Comparison of ENCODE assay signal across 21 cellular contexts in genomic region chr1:41033272-41033671, GRCh38. TPM values are rescaled to one million over a fixed set of nuclear protein-coding genes. Genes with fewer than 3 reads are reported as not detected.
A peak's percentile ranks its signal among the peaks of the same experiment; 100 is the strongest.
DNase-seq lines count a peak whose midpoint lies in the region; ATAC-seq, FAIRE-seq and TF ChIP-seq lines count a peak whose summit lies in the region.
"Had no signal": no experiment of that assay in that cellular context is flagged by ENCODE, and none has a peak within 500 bp of the region (broad histone marks: within the 10 kb centered on the region; RNA-seq: fewer than 3 reads in every experiment).

No MANE protein-coding gene starts in this region.

- H3K79me2 ChIP-seq in endothelial cell of umbilical vein (ENCODE audit: control insufficient read depth, insufficient read depth, low read length): no peaks in the 10 kb centered on the region

- no peak for DNase-seq in activated naive CD8-positive, alpha-beta T cell treated with anti-CD3 and anti-CD28 coated beads, Interleukin-2, amount 10 ng/mL, durations not matched to agents 7 days and 5 days
- no peak for DNase-seq in activated naive CD8-positive, alpha-beta T cell treated with anti-CD3 and anti-CD28 coated beads, Interleukin-2, amount 50 U/mL, for 24 hours
- no peak for DNase-seq in endothelial cell of umbilical vein (ENCODE audit: low read depth, low spot score)
- DNase-seq in naive thymus-derived CD8-positive, alpha-beta T cell: no peak
- no peak for DNase-seq in osteocyte (ENCODE audit: extremely low spot score, unreplicated experiment)
- DNase-seq: ACHN; BE2C; C1 segment of cervical spinal cord; CD4-positive, CD25-positive, alpha-beta regulatory T cell; CD8-positive, alpha-beta memory T cell; COR-L47; DMS 273 treated with DMSO at 0.1 percent for 48 hours; DMS53; DND-41; EL; H9 had no signal

- no peak for TF ChIP-seq POLR2A in endothelial cell of umbilical vein (IDR thresholded peaks at IDR 0.05; ENCODE audit: low read depth, low read length)

- no peaks in the 10 kb centered on the region for H3K27me3 ChIP-seq in endothelial cell of umbilical vein (ENCODE audit: control insufficient read depth in 2 of 2, insufficient read depth in 2 of 2, low read length in 2 of 2)
- H3K27me3 ChIP-seq: BE2C had no signal

- no peaks in the 10 kb centered on the region for H3K9me3 ChIP-seq in endothelial cell of umbilical vein (replicated peaks; ENCODE audit: control insufficient read depth, insufficient read depth, low read length)
- H3K9me3 ChIP-seq: BE2C had no signal

- H3K4me2 ChIP-seq in endothelial cell of umbilical vein (ENCODE audit: insufficient read depth, low read length): no peak overlapping the region

- H3K36me3 Mint-ChIP-seq in activated naive CD8-positive, alpha-beta T cell treated with anti-CD3 and anti-CD28 coated beads, Interleukin-2, amount 10 ng/mL, durations not matched to agents 7 days and 5 days: peaks cover 23% of the 10 kb centered on the region
- H3K36me3 Mint-ChIP-seq in activated naive CD8-positive, alpha-beta T cell treated with anti-CD3 and anti-CD28 coated beads, Interleukin-2, amount 50 U/mL, for 24 hours (ENCODE audit: low read depth): peaks cover 32% of the 10 kb centered on the region
- H3K36me3 Mint-ChIP-seq in activated T-helper 17 cell treated with anti-CD3 and anti-CD28 coated beads, Interleukin-2, amount 50 U/mL, for 72 hours (ENCODE audit: low read depth): peaks cover 35% of the 10 kb centered on the region
- H3K36me3 Mint-ChIP-seq in naive thymus-derived CD8-positive, alpha-beta T cell: peaks cover 5 to 44% (median 26%) of the 10 kb centered on the region in 3 donors
- peaks cover 36% of the 10 kb centered on the region for H3K36me3 Mint-ChIP-seq in osteocyte (ENCODE audit: unreplicated experiment)

- no peaks in the 10 kb centered on the region for H3K27me3 Mint-ChIP-seq in activated naive CD8-positive, alpha-beta T cell treated with anti-CD3 and anti-CD28 coated beads, Interleukin-2, amount 10 ng/mL, durations not matched to agents 7 days and 5 days
- no peaks in the 10 kb centered on the region for H3K27me3 Mint-ChIP-seq in activated naive CD8-positive, alpha-beta T cell treated with anti-CD3 and anti-CD28 coated beads, Interleukin-2, amount 50 U/mL, for 24 hours
- no peaks in the 10 kb centered on the region for H3K27me3 Mint-ChIP-seq in activated T-helper 17 cell treated with anti-CD3 and anti-CD28 coated beads, Interleukin-2, amount 50 U/mL, for 72 hours
- no peaks in the 10 kb centered on the region for H3K27me3 Mint-ChIP-seq in naive thymus-derived CD8-positive, alpha-beta T cell
- no peaks in the 10 kb centered on the region for H3K27me3 Mint-ChIP-seq in osteocyte (ENCODE audit: unreplicated experiment)
- H3K27me3 Mint-ChIP-seq: CD4-positive, CD25-positive, alpha-beta regulatory T cell; CD8-positive, alpha-beta memory T cell had no signal

- peak overlapping the region; percentile 6 for H3K27ac Mint-ChIP-seq in activated naive CD8-positive, alpha-beta T cell treated with anti-CD3 and anti-CD28 coated beads, Interleukin-2, amount 10 ng/mL, durations not matched to agents 7 days and 5 days
- no peak overlapping the region for H3K27ac Mint-ChIP-seq in activated naive CD8-positive, alpha-beta T cell treated with anti-CD3 and anti-CD28 coated beads, Interleukin-2, amount 50 U/mL, for 24 hours
- peak overlapping the region; percentile 42 for H3K27ac Mint-ChIP-seq in activated T-helper 17 cell treated with anti-CD3 and anti-CD28 coated beads, Interleukin-2, amount 50 U/mL, for 72 hours
- peak overlapping the region in 1 of 10 donors; percentile 68 for H3K27ac Mint-ChIP-seq in naive thymus-derived CD8-positive, alpha-beta T cell
- H3K27ac Mint-ChIP-seq in osteocyte (ENCODE audit: unreplicated experiment): no peak overlapping the region
- H3K27ac Mint-ChIP-seq: H9 had no signal

- CTCF ChIA-PET in endothelial cell of umbilical vein (lab: Charles Lee): no interaction called here

- peaks cover 0 to 10% of the 10 kb centered on the region in 2 experiments for H3K36me3 ChIP-seq in endothelial cell of umbilical vein (ENCODE audit: control insufficient read depth in 2 of 2, extremely low read depth in 1 of 2, insufficient read depth in 2 of 2, low read length in 2 of 2)

- no peak overlapping the region for H3K4me3 ChIP-seq in endothelial cell of umbilical vein (replicated peaks in 1 of 3; ENCODE audit: insufficient read depth in 1 of 3, low read depth in 1 of 3, low read length in 3 of 3)
- H3K4me3 ChIP-seq: GM12878 had no signal

- POLR2A ChIA-PET in activated naive CD8-positive, alpha-beta T cell treated with anti-CD3 and anti-CD28 coated beads, Interleukin-2, amount 10 ng/mL, durations not matched to agents 7 days and 5 days (lab: Charles Lee): no interaction called here
- POLR2A ChIA-PET in endothelial cell of umbilical vein (lab: Charles Lee): no interaction called here
- POLR2A ChIA-PET in naive thymus-derived CD8-positive, alpha-beta T cell (lab: Charles Lee): no interaction called here

- peaks cover 1% of the 10 kb centered on the region for H3K9me3 Mint-ChIP-seq in activated naive CD8-positive, alpha-beta T cell treated with anti-CD3 and anti-CD28 coated beads, Interleukin-2, amount 10 ng/mL, durations not matched to agents 7 days and 5 days
- peaks cover 4% of the 10 kb centered on the region for H3K9me3 Mint-ChIP-seq in activated naive CD8-positive, alpha-beta T cell treated with anti-CD3 and anti-CD28 coated beads, Interleukin-2, amount 50 U/mL, for 24 hours
- no peaks in the 10 kb centered on the region for H3K9me3 Mint-ChIP-seq in activated T-helper 17 cell treated with anti-CD3 and anti-CD28 coated beads, Interleukin-2, amount 50 U/mL, for 72 hours
- H3K9me3 Mint-ChIP-seq in naive thymus-derived CD8-positive, alpha-beta T cell: no peaks in the 10 kb centered on the region
- no peaks in the 10 kb centered on the region for H3K9me3 Mint-ChIP-seq in osteocyte (ENCODE audit: unreplicated experiment)
- H3K9me3 Mint-ChIP-seq: CD8-positive, alpha-beta memory T cell; H9 had no signal

- H3K4me1 ChIP-seq in endothelial cell of umbilical vein (ENCODE audit: control insufficient read depth, extremely low read depth, insufficient read depth, low read length): peaks cover 14% of the 10 kb centered on the region
- H3K4me1 ChIP-seq: BE2C had no signal

- no peak overlapping the region for H3K9ac ChIP-seq in endothelial cell of umbilical vein (replicated peaks; ENCODE audit: extremely low read depth, insufficient read depth, low read length)

- no peak overlapping the region for H3K4me3 Mint-ChIP-seq in activated naive CD8-positive, alpha-beta T cell treated with anti-CD3 and anti-CD28 coated beads, Interleukin-2, amount 10 ng/mL, durations not matched to agents 7 days and 5 days
- H3K4me3 Mint-ChIP-seq in activated naive CD8-positive, alpha-beta T cell treated with anti-CD3 and anti-CD28 coated beads, Interleukin-2, amount 50 U/mL, for 24 hours: no peak overlapping the region
- H3K4me3 Mint-ChIP-seq in activated T-helper 17 cell treated with anti-CD3 and anti-CD28 coated beads, Interleukin-2, amount 50 U/mL, for 72 hours: no peak overlapping the region
- no peak overlapping the region for H3K4me3 Mint-ChIP-seq in naive thymus-derived CD8-positive, alpha-beta T cell
- no peak overlapping the region for H3K4me3 Mint-ChIP-seq in osteocyte (ENCODE audit: unreplicated experiment)
- H3K4me3 Mint-ChIP-seq: CD4-positive, CD25-positive, alpha-beta regulatory T cell; CD8-positive, alpha-beta memory T cell; H9 had no signal

- TF ChIP-seq CTCF in endothelial cell of umbilical vein (IDR thresholded peaks at IDR 0.05; ENCODE audit: extremely low read depth in 1 of 2, insufficient read depth in 1 of 2, low read depth in 1 of 2, low read length in 2 of 2): no peak
- no peak for TF ChIP-seq CTCF in osteocyte (IDR thresholded peaks at IDR 0.05)

- no peaks in the 10 kb centered on the region for H4K20me1 ChIP-seq in endothelial cell of umbilical vein (replicated peaks; ENCODE audit: control insufficient read depth, extremely low read depth, insufficient read depth, low read length)

- H2AFZ ChIP-seq in endothelial cell of umbilical vein (ENCODE audit: low read depth, low read length): no peak overlapping the region

- dilution Hi-C loops in endothelial cell of umbilical vein (cut with MboI; ENCODE audit: extremely low pct_ligation_motif_present, low sequenced_read_pairs): no loop called here

- no TSS peak for BruUV-seq in endothelial cell of umbilical vein (replicated peaks; lab: Mats Ljungman, UMichigan)

- peak; percentile 55 for FAIRE-seq in endothelial cell of umbilical vein (lab: Jason Lieb, UNC)
- FAIRE-seq: A204.1, GM12878, H1 had no signal

- H3K27ac ChIP-seq in endothelial cell of umbilical vein (ENCODE audit: insufficient read depth, low read depth, low read length): no peak overlapping the region

- no peaks in the 10 kb centered on the region for H3K9me1 ChIP-seq in endothelial cell of umbilical vein (replicated peaks; ENCODE audit: control insufficient read depth, extremely low read depth, insufficient read depth, low read length)

- no peaks in the 10 kb centered on the region for H3K4me1 Mint-ChIP-seq in activated naive CD8-positive, alpha-beta T cell treated with anti-CD3 and anti-CD28 coated beads, Interleukin-2, amount 10 ng/mL, durations not matched to agents 7 days and 5 days
- H3K4me1 Mint-ChIP-seq in activated naive CD8-positive, alpha-beta T cell treated with anti-CD3 and anti-CD28 coated beads, Interleukin-2, amount 50 U/mL, for 24 hours: no peaks in the 10 kb centered on the region
- H3K4me1 Mint-ChIP-seq in activated T-helper 17 cell treated with anti-CD3 and anti-CD28 coated beads, Interleukin-2, amount 50 U/mL, for 72 hours: no peaks in the 10 kb centered on the region
- no peaks in the 10 kb centered on the region for H3K4me1 Mint-ChIP-seq in naive thymus-derived CD8-positive, alpha-beta T cell
- no peaks in the 10 kb centered on the region for H3K4me1 Mint-ChIP-seq in osteocyte (ENCODE audit: unreplicated experiment)
- H3K4me1 Mint-ChIP-seq: CD8-positive, alpha-beta memory T cell had no signal

- intact Hi-C loops in endothelial cell of umbilical vein (cut with micrococcal nuclease): loop anchor here (1.0 kb wide), 1 partner anchor 12 kb away; no protein-coding TSS in a partner anchor

- no peak for ATAC-seq in activated naive CD8-positive, alpha-beta T cell treated with anti-CD3 and anti-CD28 coated beads, Interleukin-2, amount 10 ng/mL, durations not matched to agents 7 days and 5 days (ENCODE audit: low read depth)
- ATAC-seq in activated naive CD8-positive, alpha-beta T cell treated with anti-CD3 and anti-CD28 coated beads, Interleukin-2, amount 50 U/mL, for 24 hours: no peak
- no peak for ATAC-seq in activated T-helper 17 cell treated with anti-CD3 and anti-CD28 coated beads, Interleukin-2, amount 50 U/mL, for 72 hours (replicated peaks)
- no peak for ATAC-seq in GM19395 (IDR thresholded peaks at IDR 0.05; ENCODE audit: unreplicated experiment)
- no peak for ATAC-seq in naive thymus-derived CD8-positive, alpha-beta T cell
- ATAC-seq: GM12878 had no signal

RNA-seq across cellular contexts. Expression of gene SLFNL1, which starts 11.7 kb away (rescaled TPM):
- total RNA-seq in activated naive CD8-positive, alpha-beta T cell treated with anti-CD3 and anti-CD28 coated beads, Interleukin-2, amount 10 ng/mL, durations not matched to agents 7 days and 5 days: under 1 TPM; 0.55 to 0.60 TPM
- total RNA-seq in activated T-helper 17 cell treated with anti-CD3 and anti-CD28 coated beads, Interleukin-2, amount 50 U/mL, for 72 hours: under 1 TPM; 0.13 to 0.32 TPM
- total RNA-seq in endothelial cell of umbilical vein (0.29 and 0.39 TPM in 2 replicates), osteocyte (0.29 and 0.30 TPM in 2 replicates)
- polyA plus RNA-seq in endothelial cell of umbilical vein: 0.14 and 0.25 TPM in 2 replicates
- 0.03 and 0.04 TPM in 2 replicates for polyA plus RNA-seq in endothelial cell of umbilical vein (2011; cell fraction: cytosol; rRNA removed)
- polyA plus RNA-seq in endothelial cell of umbilical vein (2011; cell fraction: nucleus; rRNA removed): 0.63 and 0.84 TPM in 2 replicates
- polyA plus RNA-seq in endothelial cell of umbilical vein (2012): 0.27 and 0.40 TPM in 2 replicates
- polyA minus RNA-seq in endothelial cell of umbilical vein: 0.34 and 0.45 TPM in 2 replicates
- not detected for polyA minus RNA-seq in endothelial cell of umbilical vein (2011; cell fraction: cytosol; rRNA and poly(A)+ RNA removed)
- polyA minus RNA-seq in endothelial cell of umbilical vein (2011; cell fraction: nucleus; rRNA and poly(A)+ RNA removed): 0.82 and 2.7 TPM in 2 replicates
- under 1 TPM; 0.47 to 0.65 TPM for total RNA-seq in naive thymus-derived CD8-positive, alpha-beta T cell
- polyA plus RNA-seq in naive thymus-derived CD8-positive, alpha-beta T cell: under 1 TPM; 0.12 to 0.49 (median 0.21) TPM
- total RNA-seq: H1 had no signal
- polyA plus RNA-seq: H1 had no signal

RNA-seq across cellular contexts. Expression of gene CTPS1, which starts 53.8 kb away (rescaled TPM):
- 10 to 100 TPM; 45.1 to 47.5 TPM for total RNA-seq in activated naive CD8-positive, alpha-beta T cell treated with anti-CD3 and anti-CD28 coated beads, Interleukin-2, amount 10 ng/mL, durations not matched to agents 7 days and 5 days
- total RNA-seq in activated T-helper 17 cell treated with anti-CD3 and anti-CD28 coated beads, Interleukin-2, amount 50 U/mL, for 72 hours: 100 to 1,000 TPM in 1 of 2 donors, 10 to 100 TPM in 1; 46.3 to 102 TPM
- total RNA-seq in endothelial cell of umbilical vein (63.8 and 65.8 TPM in 2 replicates), osteocyte (25.6 and 27.7 TPM in 2 replicates)
- 19.2 and 24.9 TPM in 2 replicates for polyA plus RNA-seq in endothelial cell of umbilical vein
- 30.0 and 40.4 TPM in 2 replicates for polyA plus RNA-seq in endothelial cell of umbilical vein (2011; cell fraction: cytosol; rRNA removed)
- 86.3 and 112 TPM in 2 replicates for polyA plus RNA-seq in endothelial cell of umbilical vein (2011; cell fraction: nucleus; rRNA removed)
- 45.4 and 52.0 TPM in 2 replicates for polyA plus RNA-seq in endothelial cell of umbilical vein (2012)
- 44.4 and 46.0 TPM in 2 replicates for polyA minus RNA-seq in endothelial cell of umbilical vein
- polyA minus RNA-seq in endothelial cell of umbilical vein (2011; cell fraction: cytosol; rRNA and poly(A)+ RNA removed): 49.9 TPM
- 54.9 and 77.7 TPM in 2 replicates for polyA minus RNA-seq in endothelial cell of umbilical vein (2011; cell fraction: nucleus; rRNA and poly(A)+ RNA removed)
- total RNA-seq in naive thymus-derived CD8-positive, alpha-beta T cell: 10 to 100 TPM; 22.5 to 25.6 TPM
- polyA plus RNA-seq in naive thymus-derived CD8-positive, alpha-beta T cell: 10 to 100 TPM; 12.7 to 21.3 (median 19.0) TPM

Comparison
In these comparisons a context has a peak if more than half of its experiments do, and no peak if none do; other contexts are left out.
1. H3K27ac Mint-ChIP-seq: peak in activated naive CD8-positive, alpha-beta T cell treated with anti-CD3 and anti-CD28 coated beads, Interleukin-2, amount 10 ng/mL, durations not matched to agents 7 days and 5 days (single experiment) and activated T-helper 17 cell treated with anti-CD3 and anti-CD28 coated beads, Interleukin-2, amount 50 U/mL, for 72 hours (single experiment); none in activated naive CD8-positive, alpha-beta T cell treated with anti-CD3 and anti-CD28 coated beads, Interleukin-2, amount 50 U/mL, for 24 hours (single experiment) and osteocyte (single experiment).